ENCODE assay signal across 1 cellular context in genomic region chr4:78726575-78726974, GRCh38.
TF ChIP-seq lines count a peak whose summit lies in the region.

No MANE protein-coding gene starts in this region.

TF ChIP-seq in K562, 482 proteins besides CTCF, POLR2A, EP300 and RAD21:
- TF ChIP-seq ZNF318 (IDR thresholded peaks at IDR 0.05; ENCODE audit: borderline replicate concordance in 1 of 2, low read depth in 1 of 2) (0 out of 4 replicates have a peak, but pooled peaks of 1 of the 2 experiments have one; percentile 18), GABPA (tag; conservative IDR thresholded peaks at IDR 0.05; ENCODE audit: low read depth) (peak; percentile 21; the same call in 1 of the 2 replicates), REST (CRISPR knock-in tag; IDR thresholded peaks at IDR 0.05; ENCODE audit: low read depth) (no peak), ZNF175 (CRISPR knock-in tag; IDR thresholded peaks at IDR 0.05; ENCODE audit: low read depth) (0 out of 2 replicates have a peak, but pooled peaks have one; percentile 7)
